8 cellular contexts compared by ENCODE assay signal in the genomic region with DNA sequence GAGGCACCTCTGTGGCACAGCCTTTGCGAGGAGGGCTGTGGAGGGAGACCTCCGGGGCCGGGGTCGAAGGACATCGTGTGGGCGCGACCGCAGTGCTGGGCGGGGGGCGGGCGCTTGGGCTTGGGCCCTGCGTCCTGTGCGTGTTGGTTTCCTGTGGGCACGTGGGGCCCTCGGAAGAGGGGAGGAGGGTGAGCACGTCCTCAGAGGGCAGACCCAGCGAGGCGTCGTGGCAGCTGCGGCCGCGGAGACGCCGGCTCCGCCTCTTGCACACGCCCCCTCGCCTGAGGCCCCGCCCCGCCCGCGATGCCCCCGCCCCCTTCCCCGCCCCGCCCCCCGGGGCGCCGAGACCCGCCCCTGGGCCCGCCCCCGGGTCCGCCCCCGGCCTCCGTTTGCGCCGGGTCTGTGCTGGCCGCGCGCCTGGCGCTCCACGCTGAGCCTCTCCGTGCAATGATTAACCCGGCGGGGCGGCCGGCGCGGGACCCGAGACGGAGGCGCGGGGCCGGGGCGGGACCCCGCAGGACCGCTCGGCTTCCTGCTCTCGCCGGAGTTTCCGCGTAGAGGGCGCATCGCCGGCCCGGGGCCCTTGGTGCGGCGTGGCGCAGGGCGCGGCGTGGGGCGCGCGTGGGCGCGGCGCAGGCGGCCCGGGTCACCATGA. TPM values are rescaled to one million over a fixed set of nuclear protein-coding genes. Genes with fewer than 3 reads are reported as not detected.
DNase-seq lines count a peak whose midpoint lies in the region; ATAC-seq, FAIRE-seq and TF ChIP-seq lines count a peak whose summit lies in the region.

A gene with protein sequence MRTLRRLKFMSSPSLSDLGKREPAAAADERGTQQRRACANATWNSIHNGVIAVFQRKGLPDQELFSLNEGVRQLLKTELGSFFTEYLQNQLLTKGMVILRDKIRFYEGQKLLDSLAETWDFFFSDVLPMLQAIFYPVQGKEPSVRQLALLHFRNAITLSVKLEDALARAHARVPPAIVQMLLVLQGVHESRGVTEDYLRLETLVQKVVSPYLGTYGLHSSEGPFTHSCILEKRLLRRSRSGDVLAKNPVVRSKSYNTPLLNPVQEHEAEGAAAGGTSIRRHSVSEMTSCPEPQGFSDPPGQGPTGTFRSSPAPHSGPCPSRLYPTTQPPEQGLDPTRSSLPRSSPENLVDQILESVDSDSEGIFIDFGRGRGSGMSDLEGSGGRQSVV (plus strand): TSS at position 381 of the 655 bp plus-strand sequence. CDS start 271 bp downstream, at position 652.

- WGBS in lower leg skin, 2 donors = 5 to 24% methylated on average over 3 to 18 of the region's 88 CpGs

- FAIRE-seq in GM12891 (lab: Jason Lieb, UNC) = peak; percentile 68

- TF ChIP-seq CTCF in lower leg skin (IDR thresholded peaks at IDR 0.05) = no peak

- DNase-seq in GM12891 (ENCODE audit: insufficient read length, low spot score) = peak; percentile 71
- DNase-seq in NCI-H2196 (lab: John Stamatoyannopoulos, UW; ENCODE audit: unreplicated experiment) = peak; percentile 77
- peak; percentile 74 for DNase-seq in activated CD4-positive, alpha-beta T cell treated with anti-CD3 and anti-CD28 coated beads, Interleukin-2, amount 50 U/mL, for 1 hour
- peak; percentile 70 for DNase-seq in dermis blood vessel endothelial cell
- DNase-seq in lower leg skin (ENCODE audit: low spot score in 2 of 2) = peak; percentile 67 to 94
- DNase-seq in stimulated activated CD4-positive, alpha-beta T cell treated with anti-CD3 and anti-CD28 coated beads, TNF-alpha, amount 100 ng/mL, for 1 hour (ENCODE audit: low read depth in 3 of 3, low spot score in 1 of 3) = peak; percentile 66 to 70 (median 66)

- intact Hi-C loops in lower leg skin (cut with DNase I; ENCODE audit: low total_unique reads) = no loop called here

- TF ChIP-seq POLR2A in GM12891 (IDR thresholded peaks at IDR 0.05; ENCODE audit: low read depth, low read length) (no peak), lower leg skin (IDR thresholded peaks at IDR 0.05) (no peak)

- H3K4me3 ChIP-seq in lower leg skin (ENCODE audit: low read depth, poor library complexity, severe bottlenecking) = peak within 1 kb of the TSS; percentile 29

- peak; percentile 78 for ATAC-seq in HG02678 (IDR thresholded peaks at IDR 0.05; ENCODE audit: unreplicated experiment)
- no peak for ATAC-seq in GM19395 (IDR thresholded peaks at IDR 0.05; ENCODE audit: unreplicated experiment)

TF ChIP-seq in GM12891, 5 proteins besides CTCF, POLR2A, EP300 and RAD21:
- TF ChIP-seq POLR2AphosphoS5 (IDR thresholded peaks at IDR 0.05; ENCODE audit: low read depth, low read length) (no peak), TAF1 (IDR thresholded peaks at IDR 0.05; ENCODE audit: low read depth, low read length) (no peak), SPI1 (IDR thresholded peaks at IDR 0.05; ENCODE audit: low read depth, low read length) (no peak), PAX5 (IDR thresholded peaks at IDR 0.05; ENCODE audit: insufficient read depth, low read length, severe bottlenecking) (no peak), POU2F2 (IDR thresholded peaks at IDR 0.05; ENCODE audit: low read depth, low read length) (no peak)
TF ChIP-seq in GM12891: peak in this region for 0.

RNA-seq across cellular contexts. Expression of the gene that starts here (rescaled TPM):
- 0.21 TPM for polyA plus RNA-seq in GM12891 (2012; ENCODE audit: low read depth, missing spikeins)
- total RNA-seq in dermis blood vessel endothelial cell (12.4 and 13.6 TPM in 2 replicates), lower leg skin (10 to 100 TPM; 18.7 to 28.4 (median 19.6) TPM)
